1 cellular context compared by ENCODE assay signal in genomic region chr20:33686008-33686983, GRCh38.
TF ChIP-seq lines count a peak whose summit lies in the region.

Gene E2F1 (minus strand): TSS chr20:33686385. CDS start chr20:33686264, 121 bp downstream.

TF ChIP-seq in HepG2, 621 proteins besides CTCF, POLR2A, EP300 and RAD21 (continued from another document and continues in another):
- TF ChIP-seq AFF4 (CRISPR knock-in tag; IDR thresholded peaks at IDR 0.05): no peak
- peak; percentile 85 for TF ChIP-seq MLX (CRISPR knock-in tag; IDR thresholded peaks at IDR 0.05)
- no peak for TF ChIP-seq NFIC (IDR thresholded peaks at IDR 0.05; ENCODE audit: low read length)
- no peak for TF ChIP-seq DNMT1 (CRISPR knock-in tag; IDR thresholded peaks at IDR 0.05)
- no peak for TF ChIP-seq TRAFD1 (CRISPR knock-in tag; IDR thresholded peaks at IDR 0.05; ENCODE audit: borderline replicate concordance)
- no peak for TF ChIP-seq ZNF616 (CRISPR knock-in tag; IDR thresholded peaks at IDR 0.05; ENCODE audit: low read depth)
- TF ChIP-seq MYC (CRISPR knock-in tag; IDR thresholded peaks at IDR 0.05; ENCODE audit: borderline replicate concordance): peak; percentile 72; the same call in 1 of the 2 replicates
- no peak for TF ChIP-seq CCAR2 (optimal IDR thresholded peaks at IDR 0.05; ENCODE audit: low read depth, low read length)
- peak; percentile 73 for TF ChIP-seq HDAC2 (CRISPR knock-in tag; IDR thresholded peaks at IDR 0.05)
- TF ChIP-seq HIC2 (CRISPR knock-in tag; IDR thresholded peaks at IDR 0.05; ENCODE audit: low read depth): no peak
- TF ChIP-seq ZSCAN21 (CRISPR knock-in tag; IDR thresholded peaks at IDR 0.05; ENCODE audit: borderline replicate concordance): peak; percentile 97; the same call in 1 of the 2 replicates
- TF ChIP-seq PBX2 (CRISPR knock-in tag; IDR thresholded peaks at IDR 0.05): no peak
- no peak for TF ChIP-seq ZNF670 (CRISPR knock-in tag; IDR thresholded peaks at IDR 0.05; ENCODE audit: borderline replicate concordance)
- 0 out of 2 replicates have a peak, but pooled peaks have one; percentile 53 for TF ChIP-seq ZNF556 (CRISPR knock-in tag; IDR thresholded peaks at IDR 0.05; ENCODE audit: borderline replicate concordance)
- no peak for TF ChIP-seq ZNF609 (CRISPR knock-in tag; IDR thresholded peaks at IDR 0.05; ENCODE audit: borderline replicate concordance)
- TF ChIP-seq NR3C1 (CRISPR knock-in tag; IDR thresholded peaks at IDR 0.05): no peak
- peak; percentile 38; the same call in 1 of the 2 replicates for TF ChIP-seq PAX8 (CRISPR knock-in tag; IDR thresholded peaks at IDR 0.05; ENCODE audit: borderline replicate concordance)
- TF ChIP-seq SP4 (CRISPR knock-in tag; IDR thresholded peaks at IDR 0.05): peak; percentile 99
- TF ChIP-seq SMAD1 (CRISPR knock-in tag; IDR thresholded peaks at IDR 0.05; ENCODE audit: borderline replicate concordance, low read depth): 0 out of 2 replicates have a peak, but pooled peaks have one; percentile 36
- peak; percentile 26 for TF ChIP-seq ZFY (CRISPR knock-in tag; IDR thresholded peaks at IDR 0.05)
- peak; percentile 67; the same call in 1 of the 2 replicates for TF ChIP-seq ZNF841 (CRISPR knock-in tag; IDR thresholded peaks at IDR 0.05; ENCODE audit: borderline replicate concordance)
- no peak; the same call in 1 of the 2 replicates for TF ChIP-seq ZNF34 (CRISPR knock-in tag; IDR thresholded peaks at IDR 0.05; ENCODE audit: borderline replicate concordance)
- TF ChIP-seq KLF6 (CRISPR knock-in tag; IDR thresholded peaks at IDR 0.05): peak; percentile 80; the same call in 1 of the 2 replicates
- TF ChIP-seq SRY (CRISPR knock-in tag; IDR thresholded peaks at IDR 0.05): peak; percentile 30
- TF ChIP-seq ZNF281 (CRISPR knock-in tag; IDR thresholded peaks at IDR 0.05; ENCODE audit: borderline replicate concordance): peak; percentile 56; the same call in 1 of the 2 replicates
- no peak for TF ChIP-seq ZNF367 (CRISPR knock-in tag; IDR thresholded peaks at IDR 0.05; ENCODE audit: borderline replicate concordance)
- peak; percentile 63 for TF ChIP-seq SOX5 (CRISPR knock-in tag; IDR thresholded peaks at IDR 0.05; ENCODE audit: borderline replicate concordance)
- TF ChIP-seq ZNF296 (CRISPR knock-in tag; conservative IDR thresholded peaks at IDR 0.05): 0 out of 2 replicates have a peak, but pooled peaks have one; percentile 35
- TF ChIP-seq HNRNPUL1 (IDR thresholded peaks at IDR 0.05; ENCODE audit: low read depth, low read length): no peak
- 0 out of 2 replicates have a peak, but pooled peaks have one; percentile 61 for TF ChIP-seq POGZ (CRISPR knock-in tag; IDR thresholded peaks at IDR 0.05)
- TF ChIP-seq ZNF335 (CRISPR knock-in tag; IDR thresholded peaks at IDR 0.05): no peak
- TF ChIP-seq ZNF138 (CRISPR knock-in tag; IDR thresholded peaks at IDR 0.05; ENCODE audit: low read depth): peak; percentile 98
- TF ChIP-seq ZMAT5 (CRISPR knock-in tag; IDR thresholded peaks at IDR 0.05; ENCODE audit: borderline replicate concordance, low read depth): no peak
